In the genomic region with DNA sequence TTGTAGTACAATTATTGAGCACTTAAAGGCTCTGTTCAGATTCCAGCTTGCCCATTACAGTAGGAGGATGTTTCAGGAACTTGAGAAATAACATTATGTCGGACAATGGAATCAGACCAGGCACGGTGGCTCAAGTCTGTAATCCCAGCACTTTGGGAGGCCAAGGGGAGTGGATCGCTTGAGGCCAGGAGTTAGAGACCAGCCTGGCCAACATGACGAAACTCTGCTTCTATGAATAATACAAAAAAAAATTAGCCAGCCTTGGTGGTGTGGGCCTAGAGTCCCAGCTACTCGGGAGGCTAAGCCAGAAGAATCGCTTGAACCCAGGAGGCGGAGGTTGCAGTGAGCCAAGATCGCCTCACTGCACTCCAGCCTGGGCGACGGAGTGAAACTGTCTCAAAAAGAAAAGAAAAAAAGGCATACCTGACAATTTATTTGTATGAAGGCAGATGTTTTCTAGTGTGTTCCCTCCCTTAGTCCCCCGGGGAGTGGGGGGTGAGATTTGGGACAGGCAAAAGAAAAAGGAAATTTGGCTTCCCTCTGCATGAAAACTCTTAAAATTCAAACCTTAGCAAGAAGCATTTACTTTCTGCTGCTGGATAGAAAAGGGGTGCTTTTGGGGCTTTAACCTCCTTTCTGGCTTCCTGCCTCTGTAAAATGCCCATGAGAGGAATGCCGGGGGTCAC, we compare ENCODE assay signal across 20 cellular contexts. TPM values are rescaled to one million over a fixed set of nuclear protein-coding genes. Genes with fewer than 3 reads are reported as not detected.
DNase-seq lines count a peak whose midpoint lies in the region; ATAC-seq and TF ChIP-seq lines count a peak whose summit lies in the region.
"Had no signal": no experiment of that assay in that cellular context is flagged by ENCODE, and none has a peak within 500 bp of the region (broad histone marks: within the 10 kb centered on the region; RNA-seq: fewer than 3 reads in every experiment).

No MANE protein-coding gene starts in this region.

- H2BK12ac ChIP-seq in mesenchymal stem cell (ENCODE audit: low read length in 2 of 2) = peak overlapping the region in 1 of 2 experiments; percentile 18

- no peaks in the 10 kb centered on the region for H3K27me3 ChIP-seq in breast epithelium
- no peaks in the 10 kb centered on the region for H3K27me3 ChIP-seq in endodermal cell (ENCODE audit: control insufficient read depth, insufficient read depth, low read length, poor library complexity, severe bottlenecking)
- no peaks in the 10 kb centered on the region for H3K27me3 ChIP-seq in mesenchymal stem cell (ENCODE audit: control insufficient read depth in 1 of 2, insufficient read depth in 1 of 2, low read length in 2 of 2)
- no peaks in the 10 kb centered on the region for H3K27me3 ChIP-seq in aorta (ENCODE audit: control insufficient read depth in 1 of 2, insufficient read depth in 2 of 2, low read length in 1 of 2)
- H3K27me3 ChIP-seq in MG63 = no peaks in the 10 kb centered on the region

- H3K36me3 ChIP-seq in breast epithelium (no peaks in the 10 kb centered on the region), endodermal cell (ENCODE audit: control insufficient read depth, insufficient read depth, low read length) (no peaks in the 10 kb centered on the region), mesenchymal stem cell (ENCODE audit: control insufficient read depth in 1 of 2, insufficient read depth in 2 of 2, low read depth in 1 of 2, low read length in 2 of 2) (no peaks in the 10 kb centered on the region), aorta (ENCODE audit: control insufficient read depth in 1 of 2, insufficient read depth in 2 of 2, low read length in 1 of 2) (no peaks in the 10 kb centered on the region), MG63 (no peaks in the 10 kb centered on the region)
- H3K36me3 ChIP-seq: WERI-Rb-1 had no signal

- WGBS in endodermal cell (ENCODE audit: insufficient coverage in 1 of 2, insufficient read length in 1 of 2), 2 experiments = 66 to 74% methylated on average over 7 to 12 of the region's 12 CpGs
- 92% methylated on average over 12 of the region's 12 CpGs for WGBS in mesenchymal stem cell
- 7 to 22% methylated on average over 12 of the region's 12 CpGs for WGBS in aorta, 2 donors

- POLR2A ChIA-PET in MCF 10A (lab: Yijun Ruan, JAX) = interaction anchor here (0.9 to 2.1 kb wide), 10 partner anchors 9 to 72 kb away, joined by 3 to 9 read pairs (median 4); a partner anchor contains a TSS

- H3K9ac ChIP-seq in endodermal cell (ENCODE audit: extremely low read depth, low read length, poor library complexity, severe bottlenecking) = no peak overlapping the region
- H3K9ac ChIP-seq in mesenchymal stem cell (ENCODE audit: low read length) = peak overlapping the region; percentile 56

- H3K27me3 Mint-ChIP-seq in MCF 10A (ENCODE audit: insufficient read depth, unreplicated experiment) (no peaks in the 10 kb centered on the region), endodermal cell (ENCODE audit: insufficient read depth) (no peaks in the 10 kb centered on the region)

- no peaks in the 10 kb centered on the region for H3K36me3 Mint-ChIP-seq in MCF 10A (ENCODE audit: insufficient read depth, unreplicated experiment)
- no peaks in the 10 kb centered on the region for H3K36me3 Mint-ChIP-seq in endodermal cell (ENCODE audit: low read depth)
- H3K36me3 Mint-ChIP-seq: naive B cell, T-cell had no signal

- H3K4me3 Mint-ChIP-seq in MCF 10A (ENCODE audit: unreplicated experiment) (no peak overlapping the region), endodermal cell (no peak overlapping the region)
- H3K4me3 Mint-ChIP-seq: activated CD8-positive, alpha-beta T cell treated with anti-CD3 and anti-CD28 coated beads for 36 hours; naive B cell; stimulated activated naive B cell treated with anti-CD40 and anti-IgM and Interleukin-4, amounts not matched to agents 10 μg/mL and 1 μg/mL and 100 μg/mL, for 72 hours; T-cell had no signal

- intact Hi-C loops in MCF 10A (cut with micrococcal nuclease) (no loop called here), breast epithelium (cut with DNase I; ENCODE audit: low total_unique reads) (loop anchor here (2.0 kb wide), 1 partner anchor 18 kb away; no protein-coding TSS in a partner anchor), aorta (cut with DNase I) (no loop called here)

- no peak overlapping the region for H4K8ac ChIP-seq in mesenchymal stem cell (ENCODE audit: low read length)

- DNase-seq in MCF 10A (ENCODE audit: unreplicated experiment) (no peak), breast epithelium (ENCODE audit: low spot score in 2 of 2) (no peak), endodermal cell (no peak), mesenchymal stem cell (no peak), aorta (peak in 1 of 2 donors; percentile 61), MG63 (no peak), SW480 (ENCODE audit: low spot score) (no peak)
- DNase-seq: activated CD8-positive, alpha-beta T cell treated with anti-CD3 and anti-CD28 coated beads for 36 hours; activated T-cell treated with anti-CD3 and anti-CD28 coated beads, Interleukin-2, amount 50 U/mL, for 48 hours; C1 segment of cervical spinal cord; cerebellar nuclear complex; DMS53; Karpas-422; naive B cell; NCI-H1436; stimulated activated CD4-positive, alpha-beta T cell treated with anti-CD3 and anti-CD28 coated beads, Interleukin-12 subunit alpha, Interleukin-12 subunit beta, amount 100 ng/mL, for 4 hours; stimulated activated naive B cell treated with anti-CD40 and anti-IgM and Interleukin-4, amounts not matched to agents 10 μg/mL and 1 μg/mL and 100 μg/mL, for 72 hours; T-cell; WERI-Rb-1 had no signal

- no peaks in the 10 kb centered on the region for H3K79me1 ChIP-seq in mesenchymal stem cell (replicated peaks; ENCODE audit: low read length, poor library complexity, severe bottlenecking)

- H2AK5ac ChIP-seq in mesenchymal stem cell (ENCODE audit: low read length, severe bottlenecking) = no peak overlapping the region

- H3K4me3 ChIP-seq in breast epithelium (no peak overlapping the region), endodermal cell (ENCODE audit: low read length) (no peak overlapping the region), mesenchymal stem cell (ENCODE audit: insufficient read depth in 1 of 2, low read depth in 1 of 2, low read length in 2 of 2) (peak overlapping the region in 1 of 2 experiments; percentile 32), aorta (ENCODE audit: low read length in 2 of 2) (no peak overlapping the region), MG63 (no peak overlapping the region)

- peak overlapping the region; percentile 63 for H2BK15ac ChIP-seq in mesenchymal stem cell (ENCODE audit: low read depth, poor library complexity, severe bottlenecking)

- TSS peak; percentile 52 for BruUV-seq in MCF 10A (replicated peaks; lab: Mats Ljungman, UMichigan)

- H3K4ac ChIP-seq in mesenchymal stem cell (ENCODE audit: low read depth in 1 of 2, low read length in 2 of 2) = no peak overlapping the region

- no peak overlapping the region for H3K18ac ChIP-seq in mesenchymal stem cell (ENCODE audit: low read depth in 1 of 2, low read length in 2 of 2)

- H3K9me3 ChIP-seq in breast epithelium (no peaks in the 10 kb centered on the region), endodermal cell (ENCODE audit: control insufficient read depth, low read length) (no peaks in the 10 kb centered on the region), mesenchymal stem cell (ENCODE audit: control insufficient read depth, low read length) (no peaks in the 10 kb centered on the region), aorta (ENCODE audit: control insufficient read depth, low read length) (no peaks in the 10 kb centered on the region), MG63 (no peaks in the 10 kb centered on the region)

- no peak for TF ChIP-seq POLR2A in breast epithelium (IDR thresholded peaks at IDR 0.05)

- no peak overlapping the region for H3K4me2 ChIP-seq in mesenchymal stem cell (ENCODE audit: low read length, poor library complexity, severe bottlenecking)

- no peak overlapping the region for H4K91ac ChIP-seq in mesenchymal stem cell (ENCODE audit: low read length)

- no peak overlapping the region for H2BK120ac ChIP-seq in mesenchymal stem cell (ENCODE audit: low read depth, low read length)

- no peak overlapping the region for H2BK5ac ChIP-seq in mesenchymal stem cell (ENCODE audit: low read depth, low read length, poor library complexity, severe bottlenecking)

- CTCF ChIA-PET in MCF 10A (lab: Yijun Ruan, JAX) = interaction anchor here (0.7 to 1.2 kb wide), 3 partner anchors 12 to 321 kb away, joined by 3 read pairs; no protein-coding TSS in a partner anchor

- H2AFZ ChIP-seq in mesenchymal stem cell (ENCODE audit: low read depth, low read length) = no peak overlapping the region

- peak; percentile 70 for ATAC-seq in aorta (ENCODE audit: low FRiP score)
- no peak for ATAC-seq in HG03460 (IDR thresholded peaks at IDR 0.05; ENCODE audit: unreplicated experiment)
- ATAC-seq: activated CD8-positive, alpha-beta T cell treated with anti-CD3 and anti-CD28 coated beads for 36 hours; T-cell had no signal

- TF ChIP-seq CTCF in MCF 10A (IDR thresholded peaks at IDR 0.05; ENCODE audit: unreplicated experiment) (no peak), breast epithelium (IDR thresholded peaks at IDR 0.05) (no peak), endodermal cell (conservative IDR thresholded peaks at IDR 0.05) (no peak)

- H3K4me1 ChIP-seq in breast epithelium (no peaks in the 10 kb centered on the region), endodermal cell (ENCODE audit: control insufficient read depth, insufficient read depth, low read length) (peaks cover 29% of the 10 kb centered on the region), mesenchymal stem cell (ENCODE audit: control insufficient read depth, insufficient read depth, low read depth, low read length) (peaks cover 8% of the 10 kb centered on the region), aorta (ENCODE audit: control insufficient read depth in 1 of 2, insufficient read depth in 2 of 2, low read length in 2 of 2) (peaks cover 1 to 10% of the 10 kb centered on the region in 2 donors)

- no peak overlapping the region for H3K23ac ChIP-seq in mesenchymal stem cell (ENCODE audit: low read length in 2 of 2)

- no peak overlapping the region for H3K14ac ChIP-seq in mesenchymal stem cell (ENCODE audit: low read length in 2 of 2)

- H3K27ac Mint-ChIP-seq in MCF 10A (ENCODE audit: low read depth, unreplicated experiment) = peak overlapping the region; percentile 27
- peak overlapping the region; percentile 90 for H3K27ac Mint-ChIP-seq in endodermal cell
- H3K27ac Mint-ChIP-seq: activated CD8-positive, alpha-beta T cell treated with anti-CD3 and anti-CD28 coated beads for 36 hours; naive B cell; stimulated activated naive B cell treated with anti-CD40 and anti-IgM and Interleukin-4, amounts not matched to agents 10 μg/mL and 1 μg/mL and 100 μg/mL, for 72 hours; T-cell had no signal

- peak overlapping the region in 1 of 2 donors; percentile 5 for H3K27ac ChIP-seq in breast epithelium
- H3K27ac ChIP-seq in endodermal cell (ENCODE audit: low read depth, low read length) = peak overlapping the region; percentile 40
- H3K27ac ChIP-seq in mesenchymal stem cell (ENCODE audit: low read length, poor library complexity, severe bottlenecking) = no peak overlapping the region
- H3K27ac ChIP-seq in aorta (ENCODE audit: low read depth in 1 of 2, low read length in 2 of 2) = peak overlapping the region; percentile 56 to 70
- H3K27ac ChIP-seq: WERI-Rb-1 had no signal

- H3K9me3 Mint-ChIP-seq in MCF 10A (ENCODE audit: unreplicated experiment) (no peaks in the 10 kb centered on the region), endodermal cell (peaks cover 10% of the 10 kb centered on the region)
- H3K9me3 Mint-ChIP-seq: activated CD8-positive, alpha-beta T cell treated with anti-CD3 and anti-CD28 coated beads for 36 hours; stimulated activated naive B cell treated with anti-CD40 and anti-IgM and Interleukin-4, amounts not matched to agents 10 μg/mL and 1 μg/mL and 100 μg/mL, for 72 hours; T-cell had no signal

- peaks cover 13% of the 10 kb centered on the region for H3K4me1 Mint-ChIP-seq in MCF 10A (ENCODE audit: insufficient read depth, unreplicated experiment)
- peaks cover 52% of the 10 kb centered on the region for H3K4me1 Mint-ChIP-seq in endodermal cell

RNA-seq across cellular contexts. Expression of a gene that starts 13.8 kb away (rescaled TPM):
- total RNA-seq in MCF 10A (2022) = 64.1 and 67.6 TPM in 2 replicates
- total RNA-seq in breast epithelium = 10 to 100 TPM; 55.5 to 71.7 (median 62.3) TPM
- 100 to 1,000 TPM; 138 to 207 TPM for total RNA-seq in endodermal cell
- 164 TPM for polyA plus RNA-seq in endodermal cell (2013, experiment 1 of 2)
- polyA plus RNA-seq in endodermal cell (2013, experiment 2 of 2) = 157 TPM
- polyA plus RNA-seq in mesenchymal stem cell (2013, experiment 1 of 2) = 65.7 TPM
- 65.9 TPM for polyA plus RNA-seq in mesenchymal stem cell (2013, experiment 2 of 2)
- total RNA-seq in aorta = 100 to 1,000 TPM; 183 to 194 TPM
- 10 to 100 TPM; 19.3 to 43.4 TPM for polyA plus RNA-seq in aorta
- total RNA-seq in MG63 (2014; rRNA removed; shearing (Covaris generic); ENCODE audit: low replicate concordance) = 18.6 and 20.2 TPM in 2 replicates
